In genomic region chr1:61782771-61783170, GRCh38 we compare ENCODE assay signal across 1 cellular context.
TF ChIP-seq lines count a peak whose summit lies in the region.

No MANE protein-coding gene starts in this region.

TF ChIP-seq in GM23338, 12 proteins besides CTCF, POLR2A, EP300 and RAD21 (continued from another document):
- TF ChIP-seq REST (IDR thresholded peaks at IDR 0.05; ENCODE audit: unreplicated experiment) (no peak), STAT1 (IDR thresholded peaks at IDR 0.05; ENCODE audit: unreplicated experiment) (no peak), ZNF114 (CRISPR knock-in tag; IDR thresholded peaks at IDR 0.05) (no peak), CREB1 (CRISPR knock-in tag; IDR thresholded peaks at IDR 0.05; ENCODE audit: low read depth) (no peak), JUNB (IDR thresholded peaks at IDR 0.05; ENCODE audit: unreplicated experiment) (no peak)
TF ChIP-seq in GM23338: peak in this region for 0.
